ENCODE assay signal across 22 cellular contexts in the genomic region with DNA sequence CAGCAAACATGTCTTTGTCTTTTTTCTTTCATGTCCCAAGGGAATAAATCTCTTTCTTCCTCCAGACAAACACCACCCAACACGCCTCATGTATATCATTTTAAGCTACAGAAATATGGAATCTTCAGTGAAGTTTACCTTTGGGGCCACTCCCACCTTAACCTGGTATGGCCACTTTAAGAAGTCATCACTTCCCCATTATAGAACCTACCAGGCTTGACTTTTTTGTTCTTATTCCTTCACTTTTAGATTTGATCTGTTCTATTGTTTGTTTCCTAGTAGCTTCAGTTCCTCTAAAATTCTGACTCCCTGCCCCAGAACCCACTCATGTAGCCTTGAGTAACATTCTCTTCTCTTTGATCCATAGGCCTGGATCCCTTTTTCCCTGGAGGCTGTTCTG.
"Had no signal": no experiment of that assay in that cellular context is flagged by ENCODE, and none has a peak within 500 bp of the region (broad histone marks: within the 10 kb centered on the region; RNA-seq: fewer than 3 reads in every experiment).

No MANE protein-coding gene starts in this region.

- DNase-seq: colonic mucosa; effector CD4-positive, alpha-beta T cell; endodermal cell; erythroblast; foreskin keratinocyte; left colon; left ventricle myocardium superior; mucosa of descending colon; natural killer cell; posterior cingulate gyrus; spleen; stimulated activated CD4-positive, alpha-beta T cell treated with anti-CD3 and anti-CD28 coated beads, Interleukin-15, amount 100 ng/mL, for 24 hours; stimulated activated CD4-positive, alpha-beta T cell treated with anti-CD3 and anti-CD28 coated beads, Interleukin-1b, Interleukin-23, amount 100 ng/mL, for 48 hours; stimulated activated CD4-positive, alpha-beta T cell treated with anti-CD3 and anti-CD28 coated beads, Interleukin-4, amount 100 ng/mL, for 24 hours; stimulated activated naive CD4-positive, alpha-beta T cell; stomach; substantia nigra; transverse colon had no signal

- H3K36me3 Mint-ChIP-seq: natural killer cell had no signal

- H3K27me3 ChIP-seq: colonic mucosa, foreskin keratinocyte, spleen, stomach, transverse colon had no signal

- H3K4me3 ChIP-seq: colonic mucosa, lung, mucosa of descending colon, spleen, stomach, thoracic aorta, transverse colon had no signal

- H3K27ac Mint-ChIP-seq: endodermal cell, natural killer cell had no signal

- H3K4me3 Mint-ChIP-seq: endodermal cell, natural killer cell, neural crest cell had no signal

- H3K27ac ChIP-seq: colonic mucosa, foreskin keratinocyte, spleen, stomach, thoracic aorta, transverse colon had no signal

- H3K4me1 ChIP-seq: colonic mucosa, foreskin keratinocyte had no signal

- H3K4me1 Mint-ChIP-seq: natural killer cell, neural crest cell had no signal

- ATAC-seq: foreskin keratinocyte, left colon, left ventricle myocardium superior, mucosa of descending colon, natural killer cell, sciatic nerve had no signal
